ENCODE assay signal across 1 cellular context in genomic region chr10:21526184-21526951, GRCh38.
A peak's percentile ranks its signal among the peaks of the same experiment; 100 is the strongest.
TF ChIP-seq lines count a peak whose summit lies in the region.

No MANE protein-coding gene starts in this region.

TF ChIP-seq in HEK293, 187 proteins besides CTCF, POLR2A, EP300 and RAD21 (continued from another document and continues in another):
- TF ChIP-seq ZNF280C (tag by site-specific recombination; IDR thresholded peaks at IDR 0.05) (no peak), ZNF292 (tag by site-specific recombination; IDR thresholded peaks at IDR 0.05; ENCODE audit: borderline replicate concordance, low read depth) (no peak), ZNF558 (tag by site-specific recombination; IDR thresholded peaks at IDR 0.05) (peak; percentile 39; the same call in 1 of the 2 replicates), ZNF677 (tag by site-specific recombination; IDR thresholded peaks at IDR 0.05) (no peak), PBX3 (CRISPR knock-in tag; IDR thresholded peaks at IDR 0.05) (no peak), ZNF433 (tag by site-specific recombination; IDR thresholded peaks at IDR 0.05; ENCODE audit: low read depth) (no peak), KLF10 (tag by site-specific recombination; IDR thresholded peaks at IDR 0.05) (peak; percentile 30), ZNF837 (tag by site-specific recombination; IDR thresholded peaks at IDR 0.05) (no peak), ZNF561 (tag by site-specific recombination; IDR thresholded peaks at IDR 0.05; ENCODE audit: borderline replicate concordance) (no peak), ZFP3 (tag by site-specific recombination; IDR thresholded peaks at IDR 0.05; ENCODE audit: low read depth) (no peak), ZNF571 (tag by site-specific recombination; IDR thresholded peaks at IDR 0.05) (no peak), PRDM6 (tag by site-specific recombination; IDR thresholded peaks at IDR 0.05) (no peak), SCRT2 (tag by site-specific recombination; IDR thresholded peaks at IDR 0.05) (peak; percentile 96), GLI4 (tag by site-specific recombination; IDR thresholded peaks at IDR 0.05) (0 out of 2 replicates have a peak, but pooled peaks have one; percentile 16), ZNF623 (tag by site-specific recombination; IDR thresholded peaks at IDR 0.05) (no peak), ZBTB8A (tag by site-specific recombination; IDR thresholded peaks at IDR 0.05) (peak; percentile 97), ZFP37 (tag by site-specific recombination; IDR thresholded peaks at IDR 0.05) (no peak), PRDM10 (tag by site-specific recombination; IDR thresholded peaks at IDR 0.05) (peak; percentile 64), ZNF140 (tag by site-specific recombination; IDR thresholded peaks at IDR 0.05) (no peak), ZNF416 (tag by site-specific recombination; IDR thresholded peaks at IDR 0.05) (no peak), ZNF596 (tag by site-specific recombination; IDR thresholded peaks at IDR 0.05) (no peak), ZNF510 (tag by site-specific recombination; IDR thresholded peaks at IDR 0.05; ENCODE audit: insufficient replicate concordance) (no peak), KLF7 (tag by site-specific recombination; IDR thresholded peaks at IDR 0.05; ENCODE audit: borderline replicate concordance) (peak; percentile 77), KLF9 (tag by site-specific recombination; IDR thresholded peaks at IDR 0.05; ENCODE audit: low read depth) (peak; percentile 16), ZNF792 (tag by site-specific recombination; IDR thresholded peaks at IDR 0.05) (peak; percentile 58; the same call in 1 of the 2 replicates), BCL11B (tag by site-specific recombination; IDR thresholded peaks at IDR 0.05; ENCODE audit: low read depth) (no peak; the same call in 1 of the 2 replicates), ZNF274 (IDR thresholded peaks at IDR 0.05; ENCODE audit: low read length) (no peak), ZNF274 (tag by site-specific recombination; IDR thresholded peaks at IDR 0.05; ENCODE audit: borderline replicate concordance) (no peak), ZNF157 (tag by site-specific recombination; IDR thresholded peaks at IDR 0.05) (no peak), ZNF335 (tag by site-specific recombination; conservative IDR thresholded peaks at IDR 0.05) (peak; percentile 98), ZNF341 (tag by site-specific recombination; IDR thresholded peaks at IDR 0.05; ENCODE audit: low read depth) (peak; percentile 92), ZBTB17 (tag by site-specific recombination; IDR thresholded peaks at IDR 0.05) (no peak), ZNF670 (tag by site-specific recombination; IDR thresholded peaks at IDR 0.05; ENCODE audit: low read depth) (no peak), ZNF112 (tag by site-specific recombination; IDR thresholded peaks at IDR 0.05) (no peak)
- TF ChIP-seq, protein P1, sequence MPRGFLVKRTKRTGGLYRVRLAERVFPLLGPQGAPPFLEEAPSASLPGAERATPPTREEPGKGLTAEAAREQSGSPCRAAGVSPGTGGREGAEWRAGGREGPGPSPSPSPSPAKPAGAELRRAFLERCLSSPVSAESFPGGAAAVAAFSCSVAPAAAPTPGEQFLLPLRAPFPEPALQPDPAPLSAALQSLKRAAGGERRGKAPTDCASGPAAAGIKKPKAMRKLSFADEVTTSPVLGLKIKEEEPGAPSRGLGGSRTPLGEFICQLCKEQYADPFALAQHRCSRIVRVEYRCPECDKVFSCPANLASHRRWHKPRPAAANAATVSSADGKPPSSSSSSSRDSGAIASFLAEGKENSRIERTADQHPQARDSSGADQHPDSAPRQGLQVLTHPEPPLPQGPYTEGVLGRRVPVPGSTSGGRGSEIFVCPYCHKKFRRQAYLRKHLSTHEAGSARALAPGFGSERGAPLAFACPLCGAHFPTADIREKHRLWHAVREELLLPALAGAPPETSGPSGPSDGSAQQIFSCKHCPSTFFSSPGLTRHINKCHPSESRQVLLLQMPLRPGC (tag by site-specific recombination; IDR thresholded peaks at IDR 0.05), result 0 out of 2 replicates have a peak, but pooled peaks have one; percentile 21
- TF ChIP-seq, protein P2, sequence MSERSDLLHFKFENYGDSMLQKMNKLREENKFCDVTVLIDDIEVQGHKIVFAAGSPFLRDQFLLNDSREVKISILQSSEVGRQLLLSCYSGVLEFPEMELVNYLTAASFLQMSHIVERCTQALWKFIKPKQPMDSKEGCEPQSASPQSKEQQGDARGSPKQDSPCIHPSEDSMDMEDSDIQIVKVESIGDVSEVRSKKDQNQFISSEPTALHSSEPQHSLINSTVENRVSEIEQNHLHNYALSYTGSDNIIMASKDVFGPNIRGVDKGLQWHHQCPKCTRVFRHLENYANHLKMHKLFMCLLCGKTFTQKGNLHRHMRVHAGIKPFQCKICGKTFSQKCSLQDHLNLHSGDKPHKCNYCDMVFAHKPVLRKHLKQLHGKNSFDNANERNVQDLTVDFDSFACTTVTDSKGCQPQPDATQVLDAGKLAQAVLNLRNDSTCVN (tag by site-specific recombination; optimal IDR thresholded peaks at IDR 0.05), result peak; percentile 7
- TF ChIP-seq, protein P3, sequence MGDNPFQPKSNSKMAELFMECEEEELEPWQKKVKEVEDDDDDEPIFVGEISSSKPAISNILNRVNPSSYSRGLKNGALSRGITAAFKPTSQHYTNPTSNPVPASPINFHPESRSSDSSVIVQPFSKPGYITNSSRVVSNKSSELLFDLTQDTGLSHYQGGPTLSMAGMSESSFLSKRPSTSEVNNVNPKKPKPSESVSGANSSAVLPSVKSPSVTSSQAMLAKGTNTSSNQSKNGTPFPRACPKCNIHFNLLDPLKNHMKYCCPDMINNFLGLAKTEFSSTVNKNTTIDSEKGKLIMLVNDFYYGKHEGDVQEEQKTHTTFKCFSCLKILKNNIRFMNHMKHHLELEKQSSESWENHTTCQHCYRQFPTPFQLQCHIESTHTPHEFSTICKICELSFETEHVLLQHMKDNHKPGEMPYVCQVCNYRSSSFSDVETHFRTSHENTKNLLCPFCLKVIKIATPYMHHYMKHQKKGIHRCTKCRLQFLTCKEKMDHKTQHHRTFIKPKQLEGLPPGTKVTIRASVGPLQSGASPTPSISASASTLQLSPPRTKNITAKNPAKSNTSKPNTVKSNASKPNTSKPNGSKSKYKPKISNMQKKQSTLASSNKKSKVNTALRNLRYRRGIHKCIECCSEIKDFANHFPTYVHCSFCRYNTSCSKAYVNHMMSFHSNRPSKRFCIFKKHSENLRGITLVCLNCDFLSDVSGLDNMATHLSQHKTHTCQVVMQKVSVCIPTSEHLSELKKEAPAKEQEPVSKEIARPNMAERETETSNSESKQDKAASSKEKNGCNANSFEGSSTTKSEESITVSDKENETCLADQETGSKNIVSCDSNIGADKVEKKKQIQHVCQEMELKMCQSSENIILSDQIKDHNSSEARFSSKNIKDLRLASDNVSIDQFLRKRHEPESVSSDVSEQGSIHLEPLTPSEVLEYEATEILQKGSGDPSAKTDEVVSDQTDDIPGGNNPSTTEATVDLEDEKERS (tag by site-specific recombination; IDR thresholded peaks at IDR 0.05), result no peak
- TF ChIP-seq, protein P4, sequence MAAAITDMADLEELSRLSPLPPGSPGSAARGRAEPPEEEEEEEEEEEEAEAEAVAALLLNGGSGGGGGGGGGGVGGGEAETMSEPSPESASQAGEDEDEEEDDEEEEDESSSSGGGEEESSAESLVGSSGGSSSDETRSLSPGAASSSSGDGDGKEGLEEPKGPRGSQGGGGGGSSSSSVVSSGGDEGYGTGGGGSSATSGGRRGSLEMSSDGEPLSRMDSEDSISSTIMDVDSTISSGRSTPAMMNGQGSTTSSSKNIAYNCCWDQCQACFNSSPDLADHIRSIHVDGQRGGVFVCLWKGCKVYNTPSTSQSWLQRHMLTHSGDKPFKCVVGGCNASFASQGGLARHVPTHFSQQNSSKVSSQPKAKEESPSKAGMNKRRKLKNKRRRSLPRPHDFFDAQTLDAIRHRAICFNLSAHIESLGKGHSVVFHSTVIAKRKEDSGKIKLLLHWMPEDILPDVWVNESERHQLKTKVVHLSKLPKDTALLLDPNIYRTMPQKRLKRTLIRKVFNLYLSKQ (tag by site-specific recombination; IDR thresholded peaks at IDR 0.05; ENCODE audit: borderline replicate concordance), result no peak
- TF ChIP-seq, protein P5, sequence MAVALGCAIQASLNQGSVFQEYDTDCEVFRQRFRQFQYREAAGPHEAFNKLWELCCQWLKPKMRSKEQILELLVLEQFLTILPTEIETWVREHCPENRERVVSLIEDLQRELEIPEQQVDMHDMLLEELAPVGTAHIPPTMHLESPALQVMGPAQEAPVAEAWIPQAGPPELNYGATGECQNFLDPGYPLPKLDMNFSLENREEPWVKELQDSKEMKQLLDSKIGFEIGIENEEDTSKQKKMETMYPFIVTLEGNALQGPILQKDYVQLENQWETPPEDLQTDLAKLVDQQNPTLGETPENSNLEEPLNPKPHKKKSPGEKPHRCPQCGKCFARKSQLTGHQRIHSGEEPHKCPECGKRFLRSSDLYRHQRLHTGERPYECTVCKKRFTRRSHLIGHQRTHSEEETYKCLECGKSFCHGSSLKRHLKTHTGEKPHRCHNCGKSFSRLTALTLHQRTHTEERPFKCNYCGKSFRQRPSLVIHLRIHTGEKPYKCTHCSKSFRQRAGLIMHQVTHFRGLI (tag by site-specific recombination; IDR thresholded peaks at IDR 0.05), result peak; percentile 15
